1 cellular context compared by ENCODE assay signal in genomic region chr3:172647823-172648222, GRCh38.
TF ChIP-seq lines count a peak whose summit lies in the region.

No MANE protein-coding gene starts in this region.

TF ChIP-seq in HCT116, 20 proteins besides CTCF, POLR2A, EP300 and RAD21 (continued from another document):
- no peak for TF ChIP-seq ZNF274 (IDR thresholded peaks at IDR 0.05; ENCODE audit: low read depth, low read length)
- peak; percentile 48; the same call in 1 of the 2 replicates for TF ChIP-seq CBX3 (IDR thresholded peaks at IDR 0.05; ENCODE audit: low read depth)
- TF ChIP-seq CEBPB (IDR thresholded peaks at IDR 0.05; ENCODE audit: low read depth): no peak
- TF ChIP-seq EGR1 (IDR thresholded peaks at IDR 0.05; ENCODE audit: low read depth): no peak
